Comparison of ENCODE assay signal across 13 cellular contexts in genomic region chr14:69039287-69039628, GRCh38.
A peak's percentile ranks its signal among the peaks of the same experiment; 100 is the strongest.
DNase-seq lines count a peak whose midpoint lies in the region; ATAC-seq and TF ChIP-seq lines count a peak whose summit lies in the region.
"Had no signal": no experiment of that assay in that cellular context is flagged by ENCODE, and none has a peak within 500 bp of the region (broad histone marks: within the 10 kb centered on the region; RNA-seq: fewer than 3 reads in every experiment).

No MANE protein-coding gene starts in this region.

- H3K4me1 ChIP-seq in upper lobe of left lung, result peaks cover 23 to 35% (median 28%) of the 10 kb centered on the region in 4 donors

- H3K4me3 Mint-ChIP-seq in mesothelial cell of epicardium, result no peak overlapping the region

- H3K4me1 Mint-ChIP-seq in mesothelial cell of epicardium, result peaks cover 45% of the 10 kb centered on the region

- no peaks in the 10 kb centered on the region for H3K27me3 Mint-ChIP-seq in mesothelial cell of epicardium (ENCODE audit: low read depth)

- H3K27ac ChIP-seq in upper lobe of left lung, result no peak overlapping the region
- H3K27ac ChIP-seq: Peyer's patch had no signal

- H3K36me3 Mint-ChIP-seq in mesothelial cell of epicardium, result no peaks in the 10 kb centered on the region

- no peaks in the 10 kb centered on the region for H3K9me3 Mint-ChIP-seq in mesothelial cell of epicardium
- H3K9me3 Mint-ChIP-seq: activated T-helper 2 cell treated with anti-CD3 and anti-CD28 coated beads, Interferon-gamma antibody, Interleukin-2, Interleukin-4, amounts not matched to agents 10 μg/mL and 5 μg/mL and 100 μg/mL, durations not matched to agents 14 hours and 24 hours and 36 hours had no signal

- TF ChIP-seq CTCF in mesothelial cell of epicardium (IDR thresholded peaks at IDR 0.05; ENCODE audit: unreplicated experiment), result no peak
- TF ChIP-seq CTCF in upper lobe of left lung (IDR thresholded peaks at IDR 0.05), result no peak

- TF ChIP-seq POLR2A in upper lobe of left lung (IDR thresholded peaks at IDR 0.05), result no peak

- ATAC-seq in HG03045 (IDR thresholded peaks at IDR 0.05; ENCODE audit: unreplicated experiment) (no peak), upper lobe of left lung (ENCODE audit: low FRiP score in 2 of 2) (no peak)

- TF ChIP-seq EP300 in upper lobe of left lung (IDR thresholded peaks at IDR 0.05), result no peak

- peak overlapping the region; percentile 30 for H3K27ac Mint-ChIP-seq in mesothelial cell of epicardium
- H3K27ac Mint-ChIP-seq: activated T-helper 2 cell treated with anti-CD3 and anti-CD28 coated beads, Interferon-gamma antibody, Interleukin-2, Interleukin-4, amounts not matched to agents 10 μg/mL and 5 μg/mL and 100 μg/mL, durations not matched to agents 14 hours and 24 hours and 36 hours had no signal

- peak; percentile 57 for DNase-seq in AG08396 (ENCODE audit: low spot score)
- peak; percentile 28 for DNase-seq in NCI-H69 (lab: John Stamatoyannopoulos, UW)
- DNase-seq in dermis blood vessel endothelial cell, result peak; percentile 79
- no peak for DNase-seq in mesothelial cell of epicardium (ENCODE audit: low spot score in 2 of 2, unreplicated experiment in 2 of 2)
- DNase-seq in NCI-H1105 (lab: John Stamatoyannopoulos, UW), result no peak
- DNase-seq in Kasumi-1 (lab: John Stamatoyannopoulos, UW), result no peak
- DNase-seq in upper lobe of left lung, result no peak
- DNase-seq: activated CD4-positive, CD25-positive, alpha-beta regulatory T cell; NCI-H2029; Peyer's patch; posterior cingulate gyrus had no signal

- H3K9me3 ChIP-seq in upper lobe of left lung, result no peaks in the 10 kb centered on the region
- H3K9me3 ChIP-seq: Peyer's patch had no signal

- H3K4me3 ChIP-seq in upper lobe of left lung, result no peak overlapping the region
- H3K4me3 ChIP-seq: Peyer's patch had no signal

- no peaks in the 10 kb centered on the region for H3K36me3 ChIP-seq in upper lobe of left lung
- H3K36me3 ChIP-seq: Peyer's patch had no signal

- H3K27me3 ChIP-seq in upper lobe of left lung, result no peaks in the 10 kb centered on the region
- H3K27me3 ChIP-seq: Peyer's patch had no signal

Comparison
In these comparisons a context has a peak if more than half of its experiments do, and no peak if none do; other contexts are left out.
1. DNase-seq: peak in AG08396 (single experiment), NCI-H69 (single experiment) and dermis blood vessel endothelial cell (single experiment); none in mesothelial cell of epicardium (0 of 2), NCI-H1105 (single experiment), Kasumi-1 (0 of 2) and upper lobe of left lung (0 of 2).